Comparison of ENCODE assay signal across 18 cellular contexts in the genomic region with DNA sequence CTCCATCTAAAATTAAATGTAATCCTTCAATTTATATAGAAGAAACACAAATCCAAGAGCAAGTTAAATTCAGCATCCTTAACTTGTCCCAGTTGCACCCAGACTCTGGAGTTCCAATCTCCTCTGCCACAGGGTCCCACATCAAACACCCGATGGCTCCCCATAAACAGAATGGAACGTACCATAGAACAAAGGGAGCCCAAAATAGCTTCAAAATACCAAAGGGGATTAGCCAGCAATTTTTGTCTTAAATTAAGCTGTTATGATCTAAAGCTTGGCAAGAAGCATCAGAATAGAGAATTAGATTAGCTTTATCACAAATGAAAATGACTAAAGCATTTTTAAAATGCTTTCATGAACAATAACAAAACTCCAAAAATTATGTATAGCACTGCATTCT.
"Had no signal": no experiment of that assay in that cellular context is flagged by ENCODE, and none has a peak within 500 bp of the region (broad histone marks: within the 10 kb centered on the region; RNA-seq: fewer than 3 reads in every experiment).

No MANE protein-coding gene starts in this region.

- ATAC-seq: esophagus mucosa, gastrocnemius medialis, heart right ventricle, left lung, lower lobe of right lung had no signal

- DNase-seq: effector memory CD4-positive, alpha-beta T cell; gastrocnemius medialis; heart right ventricle; islet precursor cell; left lung; lower lobe of right lung; naive B cell; stimulated activated CD4-positive, alpha-beta T cell treated with anti-CD3 and anti-CD28 coated beads, Interleukin-15, amount 100 ng/mL, for 24 hours; stimulated activated CD4-positive, alpha-beta T cell treated with anti-CD3 and anti-CD28 coated beads, Interleukin-1b, Interleukin-23, amount 100 ng/mL, for 48 hours; stimulated activated CD4-positive, alpha-beta T cell treated with anti-CD3 and anti-CD28 coated beads, Interleukin-4, amount 100 ng/mL, for 4 hours; stimulated activated naive CD4-positive, alpha-beta T cell; stomach; substantia nigra; transverse colon had no signal

- H3K4me3 ChIP-seq: gastrocnemius medialis, heart right ventricle, left lung, lower lobe of right lung, right atrium auricular region, stomach, thoracic aorta, transverse colon had no signal

- H3K27ac ChIP-seq: gastrocnemius medialis, heart right ventricle, left lung, lower lobe of right lung, parathyroid adenoma, right atrium auricular region, stomach, thoracic aorta, transverse colon had no signal

- H3K9me3 ChIP-seq: gastrocnemius medialis, heart right ventricle, left lung, lower lobe of right lung, right atrium auricular region, stomach, thoracic aorta, transverse colon had no signal

- H3K27me3 ChIP-seq: gastrocnemius medialis, heart right ventricle, left lung, right atrium auricular region, stomach, transverse colon had no signal

- H3K4me1 ChIP-seq: gastrocnemius medialis, heart right ventricle, left lung, lower lobe of right lung, parathyroid adenoma, right atrium auricular region had no signal
